17 cellular contexts compared by ENCODE assay signal in genomic region chr1:23108918-23109533, GRCh38. TPM values are rescaled to one million over a fixed set of nuclear protein-coding genes. Genes with fewer than 3 reads are reported as not detected.
DNase-seq lines count a peak whose midpoint lies in the region; ATAC-seq and TF ChIP-seq lines count a peak whose summit lies in the region.
"Had no signal": no experiment of that assay in that cellular context is flagged by ENCODE, and none has a peak within 500 bp of the region (broad histone marks: within the 10 kb centered on the region; RNA-seq: fewer than 3 reads in every experiment).

No MANE protein-coding gene starts in this region.

- H3K27ac Mint-ChIP-seq in activated naive CD4-positive, alpha-beta T cell treated with anti-CD3 and anti-CD28 coated beads, Interleukin-2, amount 50 U/mL, for 72 hours = peak overlapping the region; percentile 3 to 89
- H3K27ac Mint-ChIP-seq in activated naive CD4-positive, alpha-beta T cell treated with anti-CD3 and anti-CD28 coated beads, Interleukin-2, amount 10 ng/mL, durations not matched to agents 7 days and 5 days = no peak overlapping the region
- H3K27ac Mint-ChIP-seq in stimulated activated effector memory CD8-positive, alpha-beta T cell treated with anti-CD3 and anti-CD28 coated beads, Interleukin-12 subunit alpha, Interleukin-12 subunit beta, amount 100 ng/mL, for 72 hours = peak overlapping the region; percentile 48
- H3K27ac Mint-ChIP-seq: mesothelial cell of epicardium had no signal

- H3K27ac ChIP-seq in Panc1 (ENCODE audit: low read length) = no peak overlapping the region
- H3K27ac ChIP-seq: hepatocyte, WERI-Rb-1 had no signal

- H3K36me3 ChIP-seq in Panc1 (ENCODE audit: control insufficient read depth, insufficient read depth, low read length) = peaks cover 8% of the 10 kb centered on the region; the same call in 1 of the 2 replicates

- peaks cover 11 to 28% of the 10 kb centered on the region in 2 donors for H3K36me3 Mint-ChIP-seq in activated naive CD4-positive, alpha-beta T cell treated with anti-CD3 and anti-CD28 coated beads, Interleukin-2, amount 50 U/mL, for 72 hours
- peaks cover 20% of the 10 kb centered on the region for H3K36me3 Mint-ChIP-seq in activated naive CD4-positive, alpha-beta T cell treated with anti-CD3 and anti-CD28 coated beads, Interleukin-2, amount 10 ng/mL, durations not matched to agents 7 days and 5 days
- H3K36me3 Mint-ChIP-seq in stimulated activated effector memory CD8-positive, alpha-beta T cell treated with anti-CD3 and anti-CD28 coated beads, Interleukin-12 subunit alpha, Interleukin-12 subunit beta, amount 100 ng/mL, for 72 hours = peaks cover 38% of the 10 kb centered on the region

- no peak for DNase-seq in activated naive CD4-positive, alpha-beta T cell treated with anti-CD3 and anti-CD28 coated beads, Interleukin-2, amount 50 U/mL, for 72 hours (ENCODE audit: low spot score in 2 of 2)
- DNase-seq in activated naive CD4-positive, alpha-beta T cell treated with anti-CD3 and anti-CD28 coated beads, Interleukin-2, amount 10 ng/mL, durations not matched to agents 7 days and 5 days = no peak
- DNase-seq in Panc1 (ENCODE audit: low read depth, low spot score) (no peak), COLO829 (ENCODE audit: low spot score) (no peak), NOMO-1 treated with dmso at 0.1 percent for 144 hours (lab: John Stamatoyannopoulos, UW; ENCODE audit: unreplicated experiment) (no peak)
- peak; percentile 29 for DNase-seq in activated T-helper 9 cell treated with anti-CD3 and anti-CD28 coated beads, Interleukin-2, amount 50 U/mL, for 16 hours (ENCODE audit: low read depth)
- DNase-seq in stimulated activated effector memory CD8-positive, alpha-beta T cell treated with anti-CD3 and anti-CD28 coated beads, Interleukin-12 subunit alpha, Interleukin-12 subunit beta, amount 100 ng/mL, for 72 hours (ENCODE audit: low spot score in 2 of 2) = no peak
- DNase-seq: Karpas-422, kidney glomerular epithelial cell, NCI-H1105, NCI-H2171 treated with DMSO at 0.1 percent for 48 hours, RPMI8226, WERI-Rb-1 had no signal

- no peaks in the 10 kb centered on the region for H3K9me3 ChIP-seq in Panc1 (ENCODE audit: control insufficient read depth, insufficient read depth, low read depth, low read length)

- TF ChIP-seq CTCF in Panc1 (IDR thresholded peaks at IDR 0.05) = no peak

- H3K27me3 ChIP-seq in Panc1 (ENCODE audit: control insufficient read depth, insufficient read depth, low read length) = no peaks in the 10 kb centered on the region
- H3K27me3 ChIP-seq: hepatocyte had no signal

- H3K4me1 Mint-ChIP-seq in activated naive CD4-positive, alpha-beta T cell treated with anti-CD3 and anti-CD28 coated beads, Interleukin-2, amount 10 ng/mL, durations not matched to agents 7 days and 5 days = peaks cover 41% of the 10 kb centered on the region
- peaks cover 65% of the 10 kb centered on the region for H3K4me1 Mint-ChIP-seq in stimulated activated effector memory CD8-positive, alpha-beta T cell treated with anti-CD3 and anti-CD28 coated beads, Interleukin-12 subunit alpha, Interleukin-12 subunit beta, amount 100 ng/mL, for 72 hours

- BruUV-seq in Panc1 (replicated peaks; lab: Mats Ljungman, UMichigan) = no TSS peak

- in situ Hi-C loops in Panc1 (cut with HindIII; ENCODE audit: low pct_unique_long_range_greater_than_20kb, low sequenced_read_pairs) = no loop called here

- H3K4me1 ChIP-seq in Panc1 (ENCODE audit: control insufficient read depth, insufficient read depth, low read length) = peaks cover 4% of the 10 kb centered on the region

- intact Hi-C loops in Panc1 (cut with micrococcal nuclease; ENCODE audit: unreplicated experiment) = no loop called here

- no peaks in the 10 kb centered on the region for H3K27me3 Mint-ChIP-seq in activated naive CD4-positive, alpha-beta T cell treated with anti-CD3 and anti-CD28 coated beads, Interleukin-2, amount 10 ng/mL, durations not matched to agents 7 days and 5 days

- H3K9me3 Mint-ChIP-seq in activated naive CD4-positive, alpha-beta T cell treated with anti-CD3 and anti-CD28 coated beads, Interleukin-2, amount 50 U/mL, for 72 hours = no peaks in the 10 kb centered on the region
- no peaks in the 10 kb centered on the region for H3K9me3 Mint-ChIP-seq in activated naive CD4-positive, alpha-beta T cell treated with anti-CD3 and anti-CD28 coated beads, Interleukin-2, amount 10 ng/mL, durations not matched to agents 7 days and 5 days
- no peaks in the 10 kb centered on the region for H3K9me3 Mint-ChIP-seq in stimulated activated effector memory CD8-positive, alpha-beta T cell treated with anti-CD3 and anti-CD28 coated beads, Interleukin-12 subunit alpha, Interleukin-12 subunit beta, amount 100 ng/mL, for 72 hours
- H3K9me3 Mint-ChIP-seq: mesothelial cell of epicardium, neural crest cell had no signal

- no peak overlapping the region for H3K4me3 Mint-ChIP-seq in activated naive CD4-positive, alpha-beta T cell treated with anti-CD3 and anti-CD28 coated beads, Interleukin-2, amount 10 ng/mL, durations not matched to agents 7 days and 5 days
- no peak overlapping the region for H3K4me3 Mint-ChIP-seq in stimulated activated effector memory CD8-positive, alpha-beta T cell treated with anti-CD3 and anti-CD28 coated beads, Interleukin-12 subunit alpha, Interleukin-12 subunit beta, amount 100 ng/mL, for 72 hours
- H3K4me3 Mint-ChIP-seq: mesothelial cell of epicardium, neural crest cell had no signal

- no peak overlapping the region for H3K4me3 ChIP-seq in Panc1 (ENCODE audit: low read depth in 2 of 2, low read length in 2 of 2)
- H3K4me3 ChIP-seq: hepatocyte had no signal

- POLR2A ChIA-PET in Panc1 (lab: Charles Lee) = interaction anchor here (0.6 kb wide), 1 partner anchor 103 kb away, joined by 3 read pairs; no protein-coding TSS in a partner anchor

- CTCF ChIA-PET in activated naive CD4-positive, alpha-beta T cell treated with anti-CD3 and anti-CD28 coated beads, Interleukin-2, amount 10 ng/mL, durations not matched to agents 7 days and 5 days (lab: Charles Lee) = interaction anchor here (1.0 to 3.8 kb wide), 4 partner anchors 10 to 145 kb away, joined by 3 to 33 read pairs (median 4); no protein-coding TSS in a partner anchor
- CTCF ChIA-PET in Panc1 (lab: Charles Lee) = interaction anchor here (0.6 kb wide), 1 partner anchor 13 kb away, joined by 3 read pairs; no protein-coding TSS in a partner anchor

- ATAC-seq in activated naive CD4-positive, alpha-beta T cell treated with anti-CD3 and anti-CD28 coated beads, Interleukin-2, amount 50 U/mL, for 72 hours = peak; percentile 75 to 78
- ATAC-seq in Panc1 = 0 out of 2 replicates have a peak, but pooled peaks have one; percentile 32
- peak; percentile 79 for ATAC-seq in stimulated activated effector memory CD8-positive, alpha-beta T cell treated with anti-CD3 and anti-CD28 coated beads, Interleukin-12 subunit alpha, Interleukin-12 subunit beta, amount 100 ng/mL, for 72 hours
- no peak for ATAC-seq in HG03565 (IDR thresholded peaks at IDR 0.05; ENCODE audit: unreplicated experiment)

RNA-seq across cellular contexts. Expression of gene LUZP1, which starts 59.6 kb away (rescaled TPM):
- total RNA-seq in activated naive CD4-positive, alpha-beta T cell treated with anti-CD3 and anti-CD28 coated beads, Interleukin-2, amount 50 U/mL, for 72 hours = 10 to 100 TPM; 18.5 to 21.4 TPM
- 40.2 TPM for total RNA-seq in Panc1 (2021; ENCODE audit: unreplicated experiment)
- polyA plus RNA-seq in Panc1 (2012; ENCODE audit: insufficient read length) = 14.4 TPM
